ENCODE assay signal across 9 cellular contexts in genomic region chr16:11561440-11561797, GRCh38. TPM values are rescaled to one million over a fixed set of nuclear protein-coding genes. Genes with fewer than 3 reads are reported as not detected.
DNase-seq lines count a peak whose midpoint lies in the region; ATAC-seq, FAIRE-seq and TF ChIP-seq lines count a peak whose summit lies in the region.
"Had no signal": no experiment of that assay in that cellular context is flagged by ENCODE, and none has a peak within 500 bp of the region (broad histone marks: within the 10 kb centered on the region; RNA-seq: fewer than 3 reads in every experiment).

No MANE protein-coding gene starts in this region.

- TF ChIP-seq POLR2A in Peyer's patch (IDR thresholded peaks at IDR 0.05) (no peak), endothelial cell of umbilical vein (IDR thresholded peaks at IDR 0.05; ENCODE audit: low read depth, low read length) (no peak)

- peaks cover 6% of the 10 kb centered on the region for H3K27me3 Mint-ChIP-seq in CD4-positive, CD25-positive, alpha-beta regulatory T cell

- BruUV-seq in endothelial cell of umbilical vein (replicated peaks; lab: Mats Ljungman, UMichigan), result no TSS peak

- peaks cover 13% of the 10 kb centered on the region for H3K36me3 ChIP-seq in CD4-positive, CD25-positive, alpha-beta regulatory T cell (ENCODE audit: control insufficient read depth, insufficient read depth, low read length)
- H3K36me3 ChIP-seq in Peyer's patch (peaks cover 0 to 3% (median 0%) of the 10 kb centered on the region in 3 donors), endothelial cell of umbilical vein (ENCODE audit: control insufficient read depth in 2 of 2, extremely low read depth in 1 of 2, insufficient read depth in 2 of 2, low read length in 2 of 2) (no peaks in the 10 kb centered on the region), neutrophil (peaks cover 94% of the 10 kb centered on the region)

- POLR2A ChIA-PET in endothelial cell of umbilical vein (lab: Charles Lee), result no interaction called here

- no peak for ATAC-seq in CD4-positive, CD25-positive, alpha-beta regulatory T cell (ENCODE audit: low read depth in 2 of 2)

- H3K27ac ChIP-seq in CD4-positive, CD25-positive, alpha-beta regulatory T cell (ENCODE audit: insufficient read depth, low read length, poor library complexity, severe bottlenecking), result peak overlapping the region; percentile 92
- H3K27ac ChIP-seq in Peyer's patch (peak overlapping the region; percentile 66 to 80 (median 73)), endothelial cell of umbilical vein (ENCODE audit: insufficient read depth, low read depth, low read length) (peak overlapping the region; percentile 63), neutrophil (peak overlapping the region; percentile 70)

- no peaks in the 10 kb centered on the region for H3K27me3 ChIP-seq in CD4-positive, CD25-positive, alpha-beta regulatory T cell (ENCODE audit: control insufficient read depth, insufficient read depth, low read length)
- H3K27me3 ChIP-seq in Peyer's patch, result no peaks in the 10 kb centered on the region
- H3K27me3 ChIP-seq in endothelial cell of umbilical vein (ENCODE audit: control insufficient read depth in 2 of 2, insufficient read depth in 2 of 2, low read length in 2 of 2), result no peaks in the 10 kb centered on the region
- H3K27me3 ChIP-seq in neutrophil, result no peaks in the 10 kb centered on the region

- peak overlapping the region; percentile 81 to 94 (median 88) for H3K4me3 Mint-ChIP-seq in CD4-positive, CD25-positive, alpha-beta regulatory T cell

- no peaks in the 10 kb centered on the region for H4K20me1 ChIP-seq in endothelial cell of umbilical vein (replicated peaks; ENCODE audit: control insufficient read depth, extremely low read depth, insufficient read depth, low read length)

- H3K9me3 ChIP-seq in CD4-positive, CD25-positive, alpha-beta regulatory T cell (ENCODE audit: control insufficient read depth in 2 of 2, low read length in 2 of 2), result no peaks in the 10 kb centered on the region
- H3K9me3 ChIP-seq in Peyer's patch, result peaks cover 0 to 1% (median 0%) of the 10 kb centered on the region in 4 donors
- H3K9me3 ChIP-seq in endothelial cell of umbilical vein (replicated peaks; ENCODE audit: control insufficient read depth, insufficient read depth, low read length), result no peaks in the 10 kb centered on the region
- no peaks in the 10 kb centered on the region for H3K9me3 ChIP-seq in neutrophil

- peak overlapping the region; percentile 99 to 100 (median 100) for H3K27ac Mint-ChIP-seq in CD4-positive, CD25-positive, alpha-beta regulatory T cell

- peaks cover 80% of the 10 kb centered on the region for H3K4me1 ChIP-seq in CD4-positive, CD25-positive, alpha-beta regulatory T cell (ENCODE audit: control insufficient read depth, insufficient read depth, low read length, poor library complexity, severe bottlenecking)
- peaks cover 0 to 25% (median 0%) of the 10 kb centered on the region in 4 donors for H3K4me1 ChIP-seq in Peyer's patch
- peaks cover 11% of the 10 kb centered on the region for H3K4me1 ChIP-seq in endothelial cell of umbilical vein (ENCODE audit: control insufficient read depth, extremely low read depth, insufficient read depth, low read length)
- peaks cover 52 to 92% of the 10 kb centered on the region in 2 experiments for H3K4me1 ChIP-seq in neutrophil (ENCODE audit: control insufficient read depth in 1 of 2, insufficient read depth in 1 of 2, low read depth in 1 of 2, low read length in 1 of 2)

- peak; percentile 58 for FAIRE-seq in endothelial cell of umbilical vein (lab: Jason Lieb, UNC)

- TF ChIP-seq CTCF in Peyer's patch (IDR thresholded peaks at IDR 0.05) (no peak), endothelial cell of umbilical vein (IDR thresholded peaks at IDR 0.05; ENCODE audit: extremely low read depth in 1 of 2, insufficient read depth in 1 of 2, low read depth in 1 of 2, low read length in 2 of 2) (no peak), neutrophil (IDR thresholded peaks at IDR 0.05) (no peak)

- H3K4me1 Mint-ChIP-seq in CD4-positive, CD25-positive, alpha-beta regulatory T cell, result peaks cover 33 to 93% (median 59%) of the 10 kb centered on the region in 4 donors

- dilution Hi-C loops in endothelial cell of umbilical vein (cut with MboI; ENCODE audit: extremely low pct_ligation_motif_present, low sequenced_read_pairs), result no loop called here

- peaks cover 30% of the 10 kb centered on the region for H3K36me3 Mint-ChIP-seq in CD4-positive, CD25-positive, alpha-beta regulatory T cell

- no peaks in the 10 kb centered on the region for H3K9me1 ChIP-seq in endothelial cell of umbilical vein (replicated peaks; ENCODE audit: control insufficient read depth, extremely low read depth, insufficient read depth, low read length)

- H2AFZ ChIP-seq in endothelial cell of umbilical vein (ENCODE audit: low read depth, low read length), result peak overlapping the region; percentile 93

- H3K9me3 Mint-ChIP-seq in CD4-positive, CD25-positive, alpha-beta regulatory T cell, result no peaks in the 10 kb centered on the region

- peak overlapping the region; percentile 48 for H3K9ac ChIP-seq in endothelial cell of umbilical vein (replicated peaks; ENCODE audit: extremely low read depth, insufficient read depth, low read length)

- CTCF ChIA-PET in endothelial cell of umbilical vein (lab: Charles Lee), result no interaction called here

- H3K4me3 ChIP-seq in CD4-positive, CD25-positive, alpha-beta regulatory T cell (ENCODE audit: low read depth, low read length), result peak overlapping the region; percentile 78
- H3K4me3 ChIP-seq in Peyer's patch, result peak overlapping the region in 1 of 4 donors; percentile 4
- H3K4me3 ChIP-seq in endothelial cell of umbilical vein (replicated peaks in 1 of 3; ENCODE audit: insufficient read depth in 1 of 3, low read depth in 1 of 3, low read length in 3 of 3), result no peak overlapping the region
- no peak overlapping the region for H3K4me3 ChIP-seq in neutrophil (ENCODE audit: low read depth in 1 of 2, low read length in 1 of 2)

- peak overlapping the region; percentile 32 for H3K4me2 ChIP-seq in endothelial cell of umbilical vein (ENCODE audit: insufficient read depth, low read length)

- peak in 1 of 3 donors; percentile 50 for DNase-seq in CD4-positive, CD25-positive, alpha-beta regulatory T cell
- no peak for DNase-seq in Peyer's patch
- DNase-seq in endothelial cell of umbilical vein (ENCODE audit: low read depth, low spot score), result no peak
- no peak for DNase-seq in NCI-H526 (lab: John Stamatoyannopoulos, UW)
- DNase-seq in pons (ENCODE audit: low spot score), result no peak
- DNase-seq in stimulated activated CD4-positive, alpha-beta T cell treated with anti-CD3 and anti-CD28 coated beads, Interleukin-2, amount 100 ng/mL, for 48 hours, result no peak
- DNase-seq in HT-29 (ENCODE audit: low spot score), result no peak
- DNase-seq: activated CD4-positive, alpha-beta T cell treated with anti-CD3 and anti-CD28 coated beads, Interleukin-2, amount 50 U/mL, for 48 hours had no signal

- H3K79me2 ChIP-seq in endothelial cell of umbilical vein (ENCODE audit: control insufficient read depth, insufficient read depth, low read length), result no peaks in the 10 kb centered on the region

- intact Hi-C loops in endothelial cell of umbilical vein (cut with micrococcal nuclease), result no loop called here

TF ChIP-seq in endothelial cell of umbilical vein, 7 proteins besides CTCF, POLR2A, EP300 and RAD21:
- no peak for TF ChIP-seq POLR2AphosphoS5 (IDR thresholded peaks at IDR 0.05; ENCODE audit: insufficient read depth, low read depth, low read length)
- no peak for TF ChIP-seq EZH2 (IDR thresholded peaks at IDR 0.05; ENCODE audit: borderline replicate concordance, low read depth, low read length, severe bottlenecking)
- no peak for TF ChIP-seq MYC (IDR thresholded peaks at IDR 0.05; ENCODE audit: low read depth, low read length)
- no peak for TF ChIP-seq JUN (IDR thresholded peaks at IDR 0.05; ENCODE audit: borderline replicate concordance, insufficient read depth, insufficient read length, low read depth)
- TF ChIP-seq MAX (IDR thresholded peaks at IDR 0.05; ENCODE audit: insufficient read depth, insufficient read length), result no peak
- TF ChIP-seq GATA2 (IDR thresholded peaks at IDR 0.05; ENCODE audit: insufficient read depth, insufficient read length, low read depth, low read length), result no peak
- no peak for TF ChIP-seq FOS (IDR thresholded peaks at IDR 0.05; ENCODE audit: borderline replicate concordance, insufficient read depth, low read length)

RNA-seq across cellular contexts. Expression of gene LITAF, which starts 25.3 kb away (rescaled TPM):
- total RNA-seq in CD4-positive, CD25-positive, alpha-beta regulatory T cell, result 281 TPM
- polyA plus RNA-seq in CD4-positive, CD25-positive, alpha-beta regulatory T cell, result 100 to 1,000 TPM; 628 to 696 (median 645) TPM
- 10 to 100 TPM; 20.1 to 56.9 (median 32.3) TPM for total RNA-seq in Peyer's patch
- 15.2 and 17.4 TPM in 2 replicates for total RNA-seq in endothelial cell of umbilical vein
- polyA plus RNA-seq in endothelial cell of umbilical vein, result 27.2 and 36.1 TPM in 2 replicates
- polyA plus RNA-seq in endothelial cell of umbilical vein (2011; cell fraction: cytosol; rRNA removed), result 11.7 and 13.9 TPM in 2 replicates
- polyA plus RNA-seq in endothelial cell of umbilical vein (2011; cell fraction: nucleus; rRNA removed), result 4.3 and 4.5 TPM in 2 replicates
- 8.4 and 14.8 TPM in 2 replicates for polyA plus RNA-seq in endothelial cell of umbilical vein (2012)
- polyA minus RNA-seq in endothelial cell of umbilical vein, result 21.5 and 26.2 TPM in 2 replicates
- 72.3 TPM for polyA minus RNA-seq in endothelial cell of umbilical vein (2011; cell fraction: cytosol; rRNA and poly(A)+ RNA removed)
- polyA minus RNA-seq in endothelial cell of umbilical vein (2011; cell fraction: nucleus; rRNA and poly(A)+ RNA removed), result 1.9 and 3.8 TPM in 2 replicates
- total RNA-seq in HT-29 (2014; rRNA removed; shearing (Covaris generic)), result 116 and 128 TPM in 2 replicates
